ENCODE assay signal across 12 cellular contexts in the genomic region with DNA sequence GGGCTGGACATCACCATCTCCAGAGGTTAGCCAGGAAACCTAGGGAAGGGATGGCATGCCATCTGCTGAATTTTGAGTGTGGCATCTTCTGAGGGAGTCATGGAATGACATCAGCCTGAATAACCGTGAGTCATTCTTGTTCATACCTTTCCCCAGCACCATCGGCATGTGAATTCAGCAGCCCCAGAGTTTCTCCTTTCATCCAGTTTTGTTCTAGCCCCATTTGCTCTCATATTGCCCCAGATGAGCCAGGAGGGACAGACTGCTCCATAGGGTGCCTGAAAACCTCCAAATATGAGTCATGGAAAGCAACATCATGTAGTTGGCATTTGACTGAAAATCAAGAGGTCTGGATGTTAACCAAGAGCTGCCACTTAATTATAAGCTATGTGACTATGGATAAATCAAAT.
DNase-seq lines count a peak whose midpoint lies in the region; ATAC-seq and TF ChIP-seq lines count a peak whose summit lies in the region.
"Had no signal": no experiment of that assay in that cellular context is flagged by ENCODE, and none has a peak within 500 bp of the region (broad histone marks: within the 10 kb centered on the region; RNA-seq: fewer than 3 reads in every experiment).

No MANE protein-coding gene starts in this region.

- in situ Hi-C loops in GM13976 (cut with MboI; ENCODE audit: low sequenced_read_pairs, unreplicated experiment) = no loop called here

- DNase-seq in Daoy (ENCODE audit: low read depth) = peak; percentile 95
- DNase-seq in NCI-H446 treated with DMSO at 0.1 percent for 48 hours (lab: John Stamatoyannopoulos, UW) = peak; percentile 78
- peak; percentile 74 for DNase-seq in choroid plexus epithelial cell (ENCODE audit: low read depth)
- DNase-seq in non-pigmented ciliary epithelial cell (ENCODE audit: low read depth) = peak; percentile 67
- no peak for DNase-seq in midbrain (lab: John Stamatoyannopoulos, UW)
- no peak for DNase-seq in GM13976 (ENCODE audit: low spot score)
- DNase-seq in ascending aorta (ENCODE audit: low spot score in 2 of 2) = no peak
- DNase-seq: DMS 273 treated with DMSO at 0.1 percent for 48 hours; effector memory CD8-positive, alpha-beta T cell; NCI-H1105; nucleus accumbens had no signal

- TF ChIP-seq CTCF in choroid plexus epithelial cell (conservative IDR thresholded peaks at IDR 0.05; ENCODE audit: low read depth, low read length) (no peak), GM13976 (IDR thresholded peaks at IDR 0.05; ENCODE audit: borderline replicate concordance, control extremely low read depth, extremely low read depth, insufficient read depth, missing control alignments) (no peak), ascending aorta (IDR thresholded peaks at IDR 0.05) (no peak)

- no peak for ATAC-seq in GM21360 (IDR thresholded peaks at IDR 0.05; ENCODE audit: unreplicated experiment)
- ATAC-seq: effector memory CD8-positive, alpha-beta T cell had no signal

- no peaks in the 10 kb centered on the region for H3K9me3 ChIP-seq in ascending aorta

- H3K27ac ChIP-seq in ascending aorta = no peak overlapping the region

- intact Hi-C loops in ascending aorta (cut with DNase I) = no loop called here

- H3K4me3 ChIP-seq in choroid plexus epithelial cell (ENCODE audit: low read depth, low read length) (no peak overlapping the region), ascending aorta (no peak overlapping the region)

- no peaks in the 10 kb centered on the region for H3K36me3 ChIP-seq in ascending aorta

- no peaks in the 10 kb centered on the region for H3K27me3 ChIP-seq in ascending aorta

- no peaks in the 10 kb centered on the region for H3K4me1 ChIP-seq in ascending aorta

Comparison
In these comparisons a context has a peak if more than half of its experiments do, and no peak if none do; other contexts are left out.
1. DNase-seq: peak in Daoy (single experiment), NCI-H446 treated with DMSO at 0.1 percent for 48 hours (single experiment), choroid plexus epithelial cell (single experiment) and non-pigmented ciliary epithelial cell (single experiment); none in midbrain (single experiment), GM13976 (single experiment) and ascending aorta (0 of 2).